In genomic region chr10:132464256-132465192, GRCh38 we compare ENCODE assay signal across 11 cellular contexts.
DNase-seq lines count a peak whose midpoint lies in the region; ATAC-seq and TF ChIP-seq lines count a peak whose summit lies in the region.
"Had no signal": no experiment of that assay in that cellular context is flagged by ENCODE, and none has a peak within 500 bp of the region (broad histone marks: within the 10 kb centered on the region; RNA-seq: fewer than 3 reads in every experiment).

No MANE protein-coding gene starts in this region.

- TF ChIP-seq POLR2A in upper lobe of left lung (IDR thresholded peaks at IDR 0.05), result no peak

- TF ChIP-seq EP300 in upper lobe of left lung (IDR thresholded peaks at IDR 0.05), result no peak

- no peaks in the 10 kb centered on the region for H3K9me3 Mint-ChIP-seq in nephron progenitor cell
- H3K9me3 Mint-ChIP-seq: stimulated activated naive B cell treated with anti-CD40 and anti-IgM and Interleukin-4, amounts not matched to agents 10 μg/mL and 1 μg/mL and 100 μg/mL, for 72 hours had no signal

- H3K4me3 ChIP-seq in upper lobe of left lung, result no peak overlapping the region

- peaks cover 21 to 40% (median 31%) of the 10 kb centered on the region in 4 donors for H3K4me1 ChIP-seq in upper lobe of left lung

- peaks cover 7% of the 10 kb centered on the region for H3K27me3 Mint-ChIP-seq in nephron progenitor cell (ENCODE audit: low read depth, poor library complexity)

- no peaks in the 10 kb centered on the region for H3K27me3 ChIP-seq in upper lobe of left lung

- TF ChIP-seq CTCF in nephron progenitor cell (IDR thresholded peaks at IDR 0.05) (no peak), upper lobe of left lung (IDR thresholded peaks at IDR 0.05) (no peak)

- H3K36me3 ChIP-seq in upper lobe of left lung, result no peaks in the 10 kb centered on the region

- H3K27ac Mint-ChIP-seq in nephron progenitor cell, result peak overlapping the region; percentile 48
- H3K27ac Mint-ChIP-seq: stimulated activated naive B cell treated with anti-CD40 and anti-IgM and Interleukin-4, amounts not matched to agents 10 μg/mL and 1 μg/mL and 100 μg/mL, for 72 hours had no signal

- peak overlapping the region; percentile 76 to 91 (median 83) for H3K27ac ChIP-seq in upper lobe of left lung

- H3K4me3 Mint-ChIP-seq in nephron progenitor cell, result no peak overlapping the region
- H3K4me3 Mint-ChIP-seq: stimulated activated naive B cell treated with anti-CD40 and anti-IgM and Interleukin-4, amounts not matched to agents 10 μg/mL and 1 μg/mL and 100 μg/mL, for 72 hours had no signal

- ATAC-seq in Right ventricle myocardium superior (ENCODE audit: poor library complexity), result peak; percentile 86
- peak; percentile 28 to 65 for ATAC-seq in upper lobe of left lung (ENCODE audit: low FRiP score in 2 of 2)
- no peak for ATAC-seq in HG03025 (IDR thresholded peaks at IDR 0.05; ENCODE audit: low FRiP score, unreplicated experiment)
- ATAC-seq: stimulated activated naive B cell treated with anti-CD40 and anti-IgM and Interleukin-4, amounts not matched to agents 10 μg/mL and 1 μg/mL and 100 μg/mL, for 72 hours had no signal

- DNase-seq in astrocyte of the hippocampus (ENCODE audit: low read depth, low spot score) (peak; percentile 47), Right ventricle myocardium superior (peak; percentile 95), nephron progenitor cell (peak; percentile 5), upper lobe of left lung (peak in 1 of 2 donors; percentile 80), HT-29 (ENCODE audit: low spot score) (no peak), NAMALWA (ENCODE audit: low spot score) (no peak), ACHN (no peak)
- DNase-seq: activated naive CD4-positive, alpha-beta T cell; foreskin melanocyte; stimulated activated naive B cell treated with anti-CD40 and anti-IgM and Interleukin-4, amounts not matched to agents 10 μg/mL and 1 μg/mL and 100 μg/mL, for 72 hours had no signal

- WGBS in upper lobe of left lung, 2 donors, result 50 to 66% methylated on average over 2 to 20 of the region's 22 CpGs

- no peaks in the 10 kb centered on the region for H3K9me3 ChIP-seq in upper lobe of left lung

- in situ Hi-C loops in ACHN (cut with HindIII; ENCODE audit: low pct_ligation_motif_present, low pct_unique_long_range_greater_than_20kb, low sequenced_read_pairs), result no loop called here

- intact Hi-C loops in Right ventricle myocardium superior (cut with DNase I), result loop anchor here (5.0 kb wide), 2 partner anchors 43 to 73 kb away; partner anchors contain the start of gene INPP5A

- H3K4me1 Mint-ChIP-seq in nephron progenitor cell, result peaks cover 6% of the 10 kb centered on the region

- no peaks in the 10 kb centered on the region for H3K36me3 Mint-ChIP-seq in nephron progenitor cell (ENCODE audit: low read depth)
- H3K36me3 Mint-ChIP-seq: stimulated activated naive B cell treated with anti-CD40 and anti-IgM and Interleukin-4, amounts not matched to agents 10 μg/mL and 1 μg/mL and 100 μg/mL, for 72 hours had no signal

Comparison
In these comparisons a context has a peak if more than half of its experiments do, and no peak if none do; other contexts are left out.
1. DNase-seq: peak in astrocyte of the hippocampus (single experiment), Right ventricle myocardium superior (single experiment) and nephron progenitor cell (single experiment); none in HT-29 (single experiment), NAMALWA (single experiment) and ACHN (single experiment).